Comparison of ENCODE assay signal across 32 cellular contexts in genomic region chr14:22450266-22450665, GRCh38.
"Had no signal": no experiment of that assay in that cellular context is flagged by ENCODE, and none has a peak within 500 bp of the region (broad histone marks: within the 10 kb centered on the region; RNA-seq: fewer than 3 reads in every experiment).

No MANE protein-coding gene starts in this region.

- ATAC-seq: gastrocnemius medialis; left colon; stimulated activated memory B cell treated with anti-CD40 and anti-IgM and Interleukin-4, amounts not matched to agents 10 μg/mL and 1 μg/mL and 100 μg/mL, for 72 hours; T-helper 17 cell had no signal

- H3K27me3 ChIP-seq: breast epithelium, gastrocnemius medialis, neural progenitor cell, sigmoid colon, thyroid gland, upper lobe of left lung, vagina had no signal

- H3K4me1 ChIP-seq: breast epithelium, gastrocnemius medialis, neural progenitor cell, parathyroid adenoma, psoas muscle, sigmoid colon, thyroid gland had no signal

- H3K36me3 Mint-ChIP-seq: naive B cell; stimulated activated memory B cell treated with anti-CD40 and anti-IgM and Interleukin-4, amounts not matched to agents 10 μg/mL and 1 μg/mL and 100 μg/mL, for 72 hours had no signal

- H3K27ac Mint-ChIP-seq: activated CD4-positive, alpha-beta memory T cell treated with anti-CD3 and anti-CD28 coated beads, Interleukin-2, amount 10 ng/mL, durations not matched to agents 7 days and 5 days; activated CD4-positive, alpha-beta T cell treated with anti-CD3 and anti-CD28 coated beads, Interleukin-2, amount 10 ng/mL, durations not matched to agents 7 days and 5 days; activated naive CD4-positive, alpha-beta T cell treated with anti-CD3 and anti-CD28 coated beads for 36 hours; neural progenitor cell; T-helper 17 cell had no signal

- H3K27ac ChIP-seq: gastrocnemius medialis, hepatocyte, neural progenitor cell, parathyroid adenoma, psoas muscle, sigmoid colon, thyroid gland had no signal

- H3K27me3 Mint-ChIP-seq: activated CD4-positive, alpha-beta memory T cell treated with anti-CD3 and anti-CD28 coated beads, Interleukin-2, amount 10 ng/mL, durations not matched to agents 7 days and 5 days; activated CD4-positive, alpha-beta T cell treated with anti-CD3 and anti-CD28 coated beads, Interleukin-2, amount 10 ng/mL, durations not matched to agents 7 days and 5 days; T-helper 17 cell had no signal

- H3K9me3 Mint-ChIP-seq: activated CD4-positive, alpha-beta memory T cell treated with anti-CD3 and anti-CD28 coated beads, Interleukin-2, amount 10 ng/mL, durations not matched to agents 7 days and 5 days; activated CD4-positive, alpha-beta T cell treated with anti-CD3 and anti-CD28 coated beads, Interleukin-2, amount 10 ng/mL, durations not matched to agents 7 days and 5 days; activated naive CD4-positive, alpha-beta T cell treated with anti-CD3 and anti-CD28 coated beads for 36 hours; naive B cell; stimulated activated memory B cell treated with anti-CD40 and anti-IgM and Interleukin-4, amounts not matched to agents 10 μg/mL and 1 μg/mL and 100 μg/mL, for 72 hours had no signal

- H3K4me3 ChIP-seq: breast epithelium, gastrocnemius medialis, hepatocyte, neural progenitor cell, psoas muscle, sigmoid colon, thyroid gland, vagina had no signal

- H3K4me3 Mint-ChIP-seq: activated CD4-positive, alpha-beta memory T cell treated with anti-CD3 and anti-CD28 coated beads, Interleukin-2, amount 10 ng/mL, durations not matched to agents 7 days and 5 days; activated CD4-positive, alpha-beta T cell treated with anti-CD3 and anti-CD28 coated beads, Interleukin-2, amount 10 ng/mL, durations not matched to agents 7 days and 5 days; activated naive CD4-positive, alpha-beta T cell treated with anti-CD3 and anti-CD28 coated beads for 36 hours; stimulated activated memory B cell treated with anti-CD40 and anti-IgM and Interleukin-4, amounts not matched to agents 10 μg/mL and 1 μg/mL and 100 μg/mL, for 72 hours; T-helper 17 cell had no signal

- H3K9me3 ChIP-seq: breast epithelium, gastrocnemius medialis, psoas muscle, sigmoid colon, SK-N-SH, thyroid gland, upper lobe of left lung, vagina had no signal

- H3K4me1 Mint-ChIP-seq: activated CD4-positive, alpha-beta memory T cell treated with anti-CD3 and anti-CD28 coated beads, Interleukin-2, amount 10 ng/mL, durations not matched to agents 7 days and 5 days; activated CD4-positive, alpha-beta T cell treated with anti-CD3 and anti-CD28 coated beads, Interleukin-2, amount 10 ng/mL, durations not matched to agents 7 days and 5 days; T-helper 17 cell had no signal

- DNase-seq: activated CD4-positive, alpha-beta memory T cell treated with anti-CD3 and anti-CD28 coated beads, Interleukin-2, amount 10 ng/mL, durations not matched to agents 7 days and 5 days; activated CD4-positive, alpha-beta T cell treated with anti-CD3 and anti-CD28 coated beads, Interleukin-2, amount 10 ng/mL, durations not matched to agents 7 days and 5 days; activated CD4-positive, CD25-positive, alpha-beta regulatory T cell treated with anti-CD3 and anti-CD28 coated beads, Interleukin-2, amount 50 U/mL, for 72 hours; activated CD8-positive, alpha-beta memory T cell treated with anti-CD3 and anti-CD28 coated beads, Interleukin-2, amount 50 U/mL, for 48 hours; activated effector memory CD4-positive, alpha-beta T cell treated with Interleukin-2 at 50 U/mL for 16 hours; activated naive CD4-positive, alpha-beta T cell treated with anti-CD3 and anti-CD28 coated beads for 36 hours; central memory CD4-positive, alpha-beta T cell; dermis blood vessel endothelial cell; effector memory CD4-positive, alpha-beta T cell; erythroblast; gastrocnemius medialis; left colon; mammary epithelial cell; naive B cell; occipital lobe; psoas muscle; sigmoid colon; SK-N-SH; small intestine; stimulated activated CD4-positive, alpha-beta T cell treated with anti-CD3 and anti-CD28 coated beads, Interleukin-1b, Interleukin-23, amount 100 ng/mL, for 48 hours; stimulated activated CD4-positive, alpha-beta T cell treated with anti-CD3 and anti-CD28 coated beads, Interleukin-4, amount 100 ng/mL, for 4 hours; stimulated activated CD8-positive, alpha-beta memory T cell treated with anti-CD3 and anti-CD28 coated beads, Interleukin-4, amount 100 ng/mL, for 48 hours; SW 1271; T-helper 17 cell; thyroid gland; upper lobe of left lung had no signal

- H3K36me3 ChIP-seq: breast epithelium, gastrocnemius medialis, neural progenitor cell, sigmoid colon, thyroid gland, upper lobe of left lung, vagina had no signal
